ENCODE assay signal across 10 cellular contexts in genomic region chr2:136362676-136363390, GRCh38.
DNase-seq lines count a peak whose midpoint lies in the region; ATAC-seq and TF ChIP-seq lines count a peak whose summit lies in the region.
"Had no signal": no experiment of that assay in that cellular context is flagged by ENCODE, and none has a peak within 500 bp of the region (broad histone marks: within the 10 kb centered on the region; RNA-seq: fewer than 3 reads in every experiment).

No MANE protein-coding gene starts in this region.

- H3K36me3 Mint-ChIP-seq in MCF 10A (ENCODE audit: insufficient read depth, unreplicated experiment) = no peaks in the 10 kb centered on the region
- H3K36me3 Mint-ChIP-seq in stimulated activated naive CD8-positive, alpha-beta T cell treated with anti-CD3 and anti-CD28 coated beads, Interleukin-15, Interleukin-2, amounts not matched to agents 100 ng/mL and 50 ng/mL, for 24 hours (ENCODE audit: low read depth) = peaks cover 5% of the 10 kb centered on the region

- no peak for TF ChIP-seq POLR2A in breast epithelium (IDR thresholded peaks at IDR 0.05)

- H3K27me3 Mint-ChIP-seq in MCF 10A (ENCODE audit: insufficient read depth, unreplicated experiment) = no peaks in the 10 kb centered on the region
- H3K27me3 Mint-ChIP-seq in stimulated activated naive CD8-positive, alpha-beta T cell treated with anti-CD3 and anti-CD28 coated beads, Interleukin-15, Interleukin-2, amounts not matched to agents 100 ng/mL and 50 ng/mL, for 24 hours = peaks cover 14% of the 10 kb centered on the region

- H3K4me1 ChIP-seq in breast epithelium (no peaks in the 10 kb centered on the region), OCI-LY1 (ENCODE audit: insufficient read depth, low read length, severe bottlenecking) (peaks cover 57% of the 10 kb centered on the region)

- CTCF ChIA-PET in MCF 10A (lab: Yijun Ruan, JAX) = interaction anchor here (0.6 to 1.0 kb wide), 4 partner anchors 12 to 448 kb away, joined by 3 to 5 read pairs (median 3); no protein-coding TSS in a partner anchor

- intact Hi-C loops in MCF 10A (cut with micrococcal nuclease) = no loop called here
- intact Hi-C loops in breast epithelium (cut with DNase I; ENCODE audit: low total_unique reads) = no loop called here

- H3K4me1 Mint-ChIP-seq in MCF 10A (ENCODE audit: insufficient read depth, unreplicated experiment) = peaks cover 7% of the 10 kb centered on the region
- H3K4me1 Mint-ChIP-seq in stimulated activated naive CD8-positive, alpha-beta T cell treated with anti-CD3 and anti-CD28 coated beads, Interleukin-15, Interleukin-2, amounts not matched to agents 100 ng/mL and 50 ng/mL, for 24 hours (ENCODE audit: low read depth) = peaks cover 61% of the 10 kb centered on the region

- no peaks in the 10 kb centered on the region for H3K9me2 ChIP-seq in OCI-LY1 (ENCODE audit: low read depth, low read length)

- H3K27ac Mint-ChIP-seq in MCF 10A (ENCODE audit: low read depth, unreplicated experiment) = no peak overlapping the region
- H3K27ac Mint-ChIP-seq in stimulated activated naive CD8-positive, alpha-beta T cell treated with anti-CD3 and anti-CD28 coated beads, Interleukin-15, Interleukin-2, amounts not matched to agents 100 ng/mL and 50 ng/mL, for 24 hours = peak overlapping the region; percentile 53

- TF ChIP-seq CTCF in MCF 10A (IDR thresholded peaks at IDR 0.05; ENCODE audit: unreplicated experiment) = no peak
- TF ChIP-seq CTCF in breast epithelium (IDR thresholded peaks at IDR 0.05) = no peak
- no peak for TF ChIP-seq CTCF in OCI-LY1 (IDR thresholded peaks at IDR 0.05; ENCODE audit: low read length)

- H3K27ac ChIP-seq in breast epithelium (no peak overlapping the region), OCI-LY1 (ENCODE audit: low read depth, low read length, poor library complexity, severe bottlenecking) (peak overlapping the region; percentile 39)

- H2AFZ ChIP-seq in OCI-LY1 (ENCODE audit: low read length) = no peak overlapping the region

- no peaks in the 10 kb centered on the region for H3K79me2 ChIP-seq in OCI-LY1 (ENCODE audit: insufficient read depth, low read length)

- no peaks in the 10 kb centered on the region for H3K9me3 Mint-ChIP-seq in MCF 10A (ENCODE audit: unreplicated experiment)
- peaks cover 5% of the 10 kb centered on the region for H3K9me3 Mint-ChIP-seq in stimulated activated naive CD8-positive, alpha-beta T cell treated with anti-CD3 and anti-CD28 coated beads, Interleukin-15, Interleukin-2, amounts not matched to agents 100 ng/mL and 50 ng/mL, for 24 hours

- H3K9ac ChIP-seq in OCI-LY1 (ENCODE audit: low read length) = no peak overlapping the region

- H3K9me3 ChIP-seq in breast epithelium (no peaks in the 10 kb centered on the region), OCI-LY1 (ENCODE audit: low read length) (0 out of 2 replicates have a peak, but pooled peaks cover 2% of the 10 kb centered on the region)

- H3K4me2 ChIP-seq in OCI-LY1 (ENCODE audit: low read length) = peak overlapping the region; percentile 1; the same call in 1 of the 2 replicates

- no TSS peak for BruUV-seq in MCF 10A (replicated peaks; lab: Mats Ljungman, UMichigan)

- DNase-seq in MCF 10A (ENCODE audit: unreplicated experiment) (peak; percentile 46), breast epithelium (ENCODE audit: low spot score in 2 of 2) (no peak), DMS153 (lab: John Stamatoyannopoulos, UW) (no peak), OCI-M1 (lab: John Stamatoyannopoulos, UW) (no peak)
- no peak for DNase-seq in central memory CD4-positive, alpha-beta T cell
- DNase-seq: AML-193, midbrain had no signal

- POLR2A ChIA-PET in MCF 10A (lab: Yijun Ruan, JAX) = interaction anchor here (0.5 kb wide), 1 partner anchor 129 kb away, joined by 3 read pairs; no protein-coding TSS in a partner anchor

- H3K36me3 ChIP-seq in breast epithelium (no peaks in the 10 kb centered on the region), OCI-LY1 (ENCODE audit: insufficient read depth, low read length) (no peaks in the 10 kb centered on the region; the same call in 1 of the 2 replicates)

- H3K4me3 ChIP-seq in breast epithelium (no peak overlapping the region), OCI-LY1 (ENCODE audit: low read depth, low read length, poor library complexity, severe bottlenecking) (no peak overlapping the region)

- H3K4me3 Mint-ChIP-seq in MCF 10A (ENCODE audit: unreplicated experiment) = no peak overlapping the region
- H3K4me3 Mint-ChIP-seq in stimulated activated naive CD8-positive, alpha-beta T cell treated with anti-CD3 and anti-CD28 coated beads, Interleukin-15, Interleukin-2, amounts not matched to agents 100 ng/mL and 50 ng/mL, for 24 hours = peak overlapping the region; percentile 6

- no peaks in the 10 kb centered on the region for H3K27me3 ChIP-seq in breast epithelium
- no peaks in the 10 kb centered on the region for H3K27me3 ChIP-seq in OCI-LY1 (ENCODE audit: insufficient read depth, low read length)

- no peaks in the 10 kb centered on the region for H3F3A ChIP-seq in OCI-LY1 (ENCODE audit: insufficient read depth, low read length)

- no peaks in the 10 kb centered on the region for H4K20me1 ChIP-seq in OCI-LY1 (ENCODE audit: insufficient read depth, low read length)

- peak; percentile 90 for ATAC-seq in HG02763 (IDR thresholded peaks at IDR 0.05; ENCODE audit: unreplicated experiment)
